8 cellular contexts compared by ENCODE assay signal in the genomic region with DNA sequence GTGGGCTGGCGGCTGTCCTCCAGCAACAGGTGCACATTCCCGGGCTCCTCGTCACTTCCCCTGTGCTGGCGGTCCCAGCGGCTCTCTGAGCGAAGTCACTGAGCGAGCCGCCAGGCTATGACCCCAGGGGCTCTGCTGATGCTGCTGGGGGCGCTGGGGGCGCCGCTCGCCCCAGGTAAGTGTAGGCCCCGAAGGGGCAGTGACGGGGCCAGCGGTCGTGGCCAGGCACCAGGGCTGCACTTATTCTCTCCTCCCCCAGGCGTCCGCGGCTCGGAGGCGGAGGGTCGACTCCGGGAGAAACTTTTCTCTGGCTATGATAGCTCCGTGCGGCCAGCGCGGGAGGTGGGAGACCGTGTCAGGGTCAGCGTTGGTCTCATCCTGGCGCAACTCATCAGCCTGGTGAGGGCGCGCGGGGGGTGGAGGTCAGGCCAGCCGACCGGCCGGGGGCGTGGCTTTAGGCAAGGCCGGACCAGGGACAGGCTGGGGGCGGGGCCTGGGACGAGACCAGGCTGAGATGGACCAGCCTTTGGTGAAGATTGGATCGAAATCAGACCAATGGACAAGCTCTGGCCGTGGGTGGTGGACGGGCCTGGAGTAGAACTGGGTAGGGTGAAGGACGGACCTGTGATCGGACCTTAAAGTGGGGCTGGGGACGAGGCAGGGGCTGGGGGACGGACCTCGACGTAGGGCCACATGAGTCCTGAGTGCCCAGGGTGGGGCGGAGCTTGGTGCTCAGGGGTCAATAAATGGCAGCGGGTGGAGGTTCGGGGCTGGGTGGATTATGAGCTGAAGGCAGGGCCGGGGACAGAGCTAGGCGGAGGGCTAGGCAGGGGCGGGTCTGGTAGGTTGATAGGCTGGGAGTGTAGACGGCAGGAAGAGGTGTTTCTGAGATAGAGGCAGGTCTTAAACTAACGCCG. TPM values are rescaled to one million over a fixed set of nuclear protein-coding genes. Genes with fewer than 3 reads are reported as not detected.
A peak's percentile ranks its signal among the peaks of the same experiment; 100 is the strongest.
DNase-seq lines count a peak whose midpoint lies in the region; ATAC-seq, FAIRE-seq and TF ChIP-seq lines count a peak whose summit lies in the region.

TSS of gene CHRNB1 (plus strand) at position 51 of the 917 bp plus-strand sequence. CDS start at position 118, 67 bp downstream.

- TF ChIP-seq POLR2A in endothelial cell of umbilical vein (IDR thresholded peaks at IDR 0.05; ENCODE audit: low read depth, low read length), result no peak
- no peak for TF ChIP-seq POLR2A in suprapubic skin (IDR thresholded peaks at IDR 0.05)

- no peak within 1 kb of the TSS for H3K27ac ChIP-seq in CD4-positive, CD25-positive, alpha-beta regulatory T cell (ENCODE audit: insufficient read depth, low read length, poor library complexity, severe bottlenecking)
- H3K27ac ChIP-seq in endothelial cell of umbilical vein (ENCODE audit: insufficient read depth, low read depth, low read length), result no peak within 1 kb of the TSS
- no peak within 1 kb of the TSS for H3K27ac ChIP-seq in suprapubic skin

- dilution Hi-C loops in endothelial cell of umbilical vein (cut with MboI; ENCODE audit: extremely low pct_ligation_motif_present, low sequenced_read_pairs), result no loop called here

- no peaks in the 10 kb centered on the region for H3K79me2 ChIP-seq in endothelial cell of umbilical vein (ENCODE audit: control insufficient read depth, insufficient read depth, low read length)

- no TSS peak for BruUV-seq in endothelial cell of umbilical vein (replicated peaks; lab: Mats Ljungman, UMichigan)

- peaks cover 5 to 39% (median 16%) of the 10 kb centered on the region in 4 donors for H3K4me1 Mint-ChIP-seq in CD4-positive, CD25-positive, alpha-beta regulatory T cell

- ATAC-seq in CD4-positive, CD25-positive, alpha-beta regulatory T cell (ENCODE audit: low read depth in 2 of 2), result peak; percentile 72 to 83
- ATAC-seq in HG02798 (IDR thresholded peaks at IDR 0.05; ENCODE audit: poor library complexity, unreplicated experiment) (peak; percentile 62), HG02852 (IDR thresholded peaks at IDR 0.05; ENCODE audit: unreplicated experiment) (no peak)

- no peaks in the 10 kb centered on the region for H3K9me3 ChIP-seq in CD4-positive, CD25-positive, alpha-beta regulatory T cell (ENCODE audit: control insufficient read depth in 2 of 2, low read length in 2 of 2)
- H3K9me3 ChIP-seq in endothelial cell of umbilical vein (replicated peaks; ENCODE audit: control insufficient read depth, insufficient read depth, low read length), result no peaks in the 10 kb centered on the region
- no peaks in the 10 kb centered on the region for H3K9me3 ChIP-seq in suprapubic skin

- whole genome bisulfite sequencing in suprapubic skin, result 9% methylated on average over 31 of the region's 58 CpGs

- TF ChIP-seq CTCF in WI38 (IDR thresholded peaks at IDR 0.05; ENCODE audit: low read depth, low read length) (no peak), endothelial cell of umbilical vein (IDR thresholded peaks at IDR 0.05; ENCODE audit: extremely low read depth in 1 of 2, insufficient read depth in 1 of 2, low read depth in 1 of 2, low read length in 2 of 2) (no peak), suprapubic skin (IDR thresholded peaks at IDR 0.05) (no peak)

- H3K9ac ChIP-seq in endothelial cell of umbilical vein (replicated peaks; ENCODE audit: extremely low read depth, insufficient read depth, low read length), result no peak within 1 kb of the TSS

- H3K27me3 ChIP-seq in CD4-positive, CD25-positive, alpha-beta regulatory T cell (ENCODE audit: control insufficient read depth, insufficient read depth, low read length), result peaks cover 30% of the 10 kb centered on the region
- peaks cover 21 to 26% of the 10 kb centered on the region in 2 experiments for H3K27me3 ChIP-seq in endothelial cell of umbilical vein (ENCODE audit: control insufficient read depth in 2 of 2, insufficient read depth in 2 of 2, low read length in 2 of 2)
- H3K27me3 ChIP-seq in suprapubic skin, result peaks cover 26% of the 10 kb centered on the region

- H3K9me3 Mint-ChIP-seq in CD4-positive, CD25-positive, alpha-beta regulatory T cell, result peaks cover 0 to 6% (median 0%) of the 10 kb centered on the region in 7 donors

- CTCF ChIA-PET in endothelial cell of umbilical vein (lab: Charles Lee), result interaction anchor here (1.0 to 4.1 kb wide), 5 partner anchors 9 to 115 kb away, joined by 3 to 30 read pairs (median 5); partner anchors contain the start of genes TMEM102 and TMEM256

- no peaks in the 10 kb centered on the region for H4K20me1 ChIP-seq in endothelial cell of umbilical vein (replicated peaks; ENCODE audit: control insufficient read depth, extremely low read depth, insufficient read depth, low read length)

- H3K4me3 Mint-ChIP-seq in CD4-positive, CD25-positive, alpha-beta regulatory T cell, result peak within 1 kb of the TSS; percentile 62 to 85 (median 78)

- H3K9me1 ChIP-seq in endothelial cell of umbilical vein (replicated peaks; ENCODE audit: control insufficient read depth, extremely low read depth, insufficient read depth, low read length), result no peaks in the 10 kb centered on the region

- H3K36me3 ChIP-seq in CD4-positive, CD25-positive, alpha-beta regulatory T cell (ENCODE audit: control insufficient read depth, insufficient read depth, low read length), result no peaks in the 10 kb centered on the region
- H3K36me3 ChIP-seq in endothelial cell of umbilical vein (ENCODE audit: control insufficient read depth in 2 of 2, extremely low read depth in 1 of 2, insufficient read depth in 2 of 2, low read length in 2 of 2), result no peaks in the 10 kb centered on the region
- H3K36me3 ChIP-seq in suprapubic skin, result no peaks in the 10 kb centered on the region

- DNase-seq in CD4-positive, CD25-positive, alpha-beta regulatory T cell, result peak in 2 of 3 donors; percentile 44 to 64
- DNase-seq in endothelial cell of umbilical vein (ENCODE audit: low read depth, low spot score) (peak; percentile 35), lung microvascular endothelial cell (ENCODE audit: low read depth in 2 of 2) (peak; percentile 48), suprapubic skin (ENCODE audit: low spot score in 2 of 2) (peak; percentile 84 to 86)
- no peak for DNase-seq in effector CD8-positive, alpha-beta T cell (lab: John Stamatoyannopoulos, UW)

- peak within 1 kb of the TSS; percentile 67 for H3K4me2 ChIP-seq in endothelial cell of umbilical vein (ENCODE audit: insufficient read depth, low read length)

- H2AFZ ChIP-seq in endothelial cell of umbilical vein (ENCODE audit: low read depth, low read length), result peak within 1 kb of the TSS; percentile 71

- peaks cover 81% of the 10 kb centered on the region for H3K27me3 Mint-ChIP-seq in CD4-positive, CD25-positive, alpha-beta regulatory T cell

- H3K36me3 Mint-ChIP-seq in CD4-positive, CD25-positive, alpha-beta regulatory T cell, result peaks cover 18% of the 10 kb centered on the region

- no peak for TF ChIP-seq EP300 in suprapubic skin (IDR thresholded peaks at IDR 0.05)

- no peak within 1 kb of the TSS for H3K4me3 ChIP-seq in CD4-positive, CD25-positive, alpha-beta regulatory T cell (ENCODE audit: low read depth, low read length)
- H3K4me3 ChIP-seq in WI38 (ENCODE audit: low read depth, low read length), result peak within 1 kb of the TSS; percentile 31
- peak within 1 kb of the TSS; percentile 14 to 34 (median 25) for H3K4me3 ChIP-seq in endothelial cell of umbilical vein (replicated peaks in 1 of 3; ENCODE audit: insufficient read depth in 1 of 3, low read depth in 1 of 3, low read length in 3 of 3)
- H3K4me3 ChIP-seq in suprapubic skin, result peak within 1 kb of the TSS; percentile 44

- peak; percentile 33 for FAIRE-seq in endothelial cell of umbilical vein (lab: Jason Lieb, UNC)

- peaks cover 30% of the 10 kb centered on the region for H3K4me1 ChIP-seq in CD4-positive, CD25-positive, alpha-beta regulatory T cell (ENCODE audit: control insufficient read depth, insufficient read depth, low read length, poor library complexity, severe bottlenecking)
- peaks cover 13% of the 10 kb centered on the region for H3K4me1 ChIP-seq in endothelial cell of umbilical vein (ENCODE audit: control insufficient read depth, extremely low read depth, insufficient read depth, low read length)
- H3K4me1 ChIP-seq in suprapubic skin, result peaks cover 40% of the 10 kb centered on the region

- POLR2A ChIA-PET in endothelial cell of umbilical vein (lab: Charles Lee), result interaction anchor here (0.9 kb wide), 1 partner anchor 8 kb away, joined by 3 read pairs; no protein-coding TSS in a partner anchor

- intact Hi-C loops in endothelial cell of umbilical vein (cut with micrococcal nuclease), result loop anchor here (1.0 kb wide), 1 partner anchor 10 kb away; no protein-coding TSS in a partner anchor

- peak within 1 kb of the TSS in 2 of 3 donors; percentile 40 to 76 for H3K27ac Mint-ChIP-seq in CD4-positive, CD25-positive, alpha-beta regulatory T cell

TF ChIP-seq in endothelial cell of umbilical vein, 7 proteins besides CTCF, POLR2A, EP300 and RAD21:
- no peak for TF ChIP-seq GATA2 (IDR thresholded peaks at IDR 0.05; ENCODE audit: insufficient read depth, insufficient read length, low read depth, low read length)

RNA-seq across cellular contexts. Expression of gene CHRNB1, which starts in this region (rescaled TPM):
- total RNA-seq in CD4-positive, CD25-positive, alpha-beta regulatory T cell, result 7.6 TPM
- 10 to 100 TPM; 18.0 to 28.7 (median 27.0) TPM for polyA plus RNA-seq in CD4-positive, CD25-positive, alpha-beta regulatory T cell
- total RNA-seq in endothelial cell of umbilical vein (5.4 and 5.6 TPM in 2 replicates), lung microvascular endothelial cell (8.1 and 9.2 TPM in 2 replicates), suprapubic skin (10 to 100 TPM in 2 of 4 donors, 1 to 10 TPM in 2; 7.3 to 11.3 (median 9.7) TPM)
- polyA plus RNA-seq in endothelial cell of umbilical vein, result 9.3 and 9.6 TPM in 2 replicates
- polyA plus RNA-seq in endothelial cell of umbilical vein (2011; cell fraction: cytosol; rRNA removed), result 9.6 and 9.9 TPM in 2 replicates
- 2.8 and 3.2 TPM in 2 replicates for polyA plus RNA-seq in endothelial cell of umbilical vein (2011; cell fraction: nucleus; rRNA removed)
- 3.7 and 5.6 TPM in 2 replicates for polyA plus RNA-seq in endothelial cell of umbilical vein (2012)
- 7.7 and 8.9 TPM in 2 replicates for polyA minus RNA-seq in endothelial cell of umbilical vein
- polyA minus RNA-seq in endothelial cell of umbilical vein (2011; cell fraction: cytosol; rRNA and poly(A)+ RNA removed), result not detected
- 0.82 and 1.9 TPM in 2 replicates for polyA minus RNA-seq in endothelial cell of umbilical vein (2011; cell fraction: nucleus; rRNA and poly(A)+ RNA removed)
